In genomic region chr19:52170863-52171320, GRCh38 we compare ENCODE assay signal across 8 cellular contexts. TPM values are rescaled to one million over a fixed set of nuclear protein-coding genes. Genes with fewer than 3 reads are reported as not detected.
DNase-seq lines count a peak whose midpoint lies in the region; ATAC-seq and TF ChIP-seq lines count a peak whose summit lies in the region.

No MANE protein-coding gene starts in this region.

- peak overlapping the region; percentile 71 to 94 (median 82) for H3K4me3 ChIP-seq in gastrocnemius medialis

- H3K27me3 Mint-ChIP-seq in activated naive CD8-positive, alpha-beta T cell treated with anti-CD3 and anti-CD28 coated beads, Interleukin-2, amount 50 U/mL, for 24 hours = no peaks in the 10 kb centered on the region

- TF ChIP-seq CTCF in gastrocnemius medialis (IDR thresholded peaks at IDR 0.05 in 4 of 5, conservative IDR thresholded peaks at IDR 0.05 in 1 of 5) = no peak

- peaks cover 16% of the 10 kb centered on the region for H3K9me3 Mint-ChIP-seq in activated naive CD8-positive, alpha-beta T cell treated with anti-CD3 and anti-CD28 coated beads, Interleukin-2, amount 50 U/mL, for 24 hours

- H3K27me3 ChIP-seq in gastrocnemius medialis = no peaks in the 10 kb centered on the region

- no peaks in the 10 kb centered on the region for H3K9me3 ChIP-seq in gastrocnemius medialis

- peak; percentile 6 for ATAC-seq in HG03460 (IDR thresholded peaks at IDR 0.05; ENCODE audit: unreplicated experiment)
- peak; percentile 27 for ATAC-seq in activated naive CD8-positive, alpha-beta T cell treated with anti-CD3 and anti-CD28 coated beads, Interleukin-2, amount 50 U/mL, for 24 hours
- ATAC-seq in gastrocnemius medialis = peak; percentile 57 to 74
- ATAC-seq in HG02938 (IDR thresholded peaks at IDR 0.05; ENCODE audit: unreplicated experiment) = no peak

- peak overlapping the region; percentile 78 to 85 (median 84) for H3K27ac ChIP-seq in gastrocnemius medialis

- intact Hi-C loops in gastrocnemius medialis (cut with DNase I; ENCODE audit: low total_unique reads) = loop anchor here (1.0 kb wide), 2 partner anchors 18 to 31 kb away; no protein-coding TSS in a partner anchor

- peaks cover 7 to 9% of the 10 kb centered on the region in 2 donors for H3K4me1 ChIP-seq in gastrocnemius medialis

- H3K36me3 Mint-ChIP-seq in activated naive CD8-positive, alpha-beta T cell treated with anti-CD3 and anti-CD28 coated beads, Interleukin-2, amount 50 U/mL, for 24 hours (ENCODE audit: low read depth) = peaks cover 39% of the 10 kb centered on the region

- in situ Hi-C loops in gastrocnemius medialis (cut with MboI; ENCODE audit: low sequenced_read_pairs in 4 of 4) = no loop called here

- peaks cover 0 to 21% of the 10 kb centered on the region in 2 donors for H3K36me3 ChIP-seq in gastrocnemius medialis

- peak overlapping the region; percentile 93 for H3K27ac Mint-ChIP-seq in activated naive CD8-positive, alpha-beta T cell treated with anti-CD3 and anti-CD28 coated beads, Interleukin-2, amount 50 U/mL, for 24 hours

- peaks cover 34% of the 10 kb centered on the region for H3K4me1 Mint-ChIP-seq in activated naive CD8-positive, alpha-beta T cell treated with anti-CD3 and anti-CD28 coated beads, Interleukin-2, amount 50 U/mL, for 24 hours

- peak overlapping the region; percentile 97 for H3K4me3 Mint-ChIP-seq in activated naive CD8-positive, alpha-beta T cell treated with anti-CD3 and anti-CD28 coated beads, Interleukin-2, amount 50 U/mL, for 24 hours

- DNase-seq in NCI-H82 (lab: John Stamatoyannopoulos, UW) = peak; percentile 37
- no peak for DNase-seq in NCI-H82 treated with DMSO at 0.1 percent for 48 hours (lab: John Stamatoyannopoulos, UW; ENCODE audit: unreplicated experiment)
- DNase-seq in activated naive CD8-positive, alpha-beta T cell treated with anti-CD3 and anti-CD28 coated beads, Interleukin-2, amount 50 U/mL, for 24 hours = peak; percentile 14
- DNase-seq in hepatic stellate cell (ENCODE audit: low spot score) = peak; percentile 29
- DNase-seq in gastrocnemius medialis = no peak
- DNase-seq in Kasumi-1 (lab: John Stamatoyannopoulos, UW) = no peak

- TF ChIP-seq POLR2A in gastrocnemius medialis (IDR thresholded peaks at IDR 0.05) = no peak

RNA-seq across cellular contexts. Expression of gene ZNF836, which starts 0.5 kb away (rescaled TPM):
- total RNA-seq in gastrocnemius medialis = 1 to 10 TPM; 1.2 to 4.9 (median 2.3) TPM

RNA-seq across cellular contexts. Expression of gene PPP2R1A, which starts 19.0 kb away (rescaled TPM):
- 100 to 1,000 TPM; 263 to 302 (median 290) TPM for total RNA-seq in gastrocnemius medialis

RNA-seq across cellular contexts. Expression of gene ZNF616, which starts 31.2 kb away (rescaled TPM):
- total RNA-seq in gastrocnemius medialis = 1 to 10 TPM; 1.1 to 5.3 (median 2.4) TPM

Comparison
In these comparisons a context has a peak if more than half of its experiments do, and no peak if none do; other contexts are left out.
1. DNase-seq: peak in NCI-H82 (single experiment), activated naive CD8-positive, alpha-beta T cell treated with anti-CD3 and anti-CD28 coated beads, Interleukin-2, amount 50 U/mL, for 24 hours (single experiment) and hepatic stellate cell (single experiment); none in NCI-H82 treated with DMSO at 0.1 percent for 48 hours (single experiment), gastrocnemius medialis (0 of 2) and Kasumi-1 (0 of 2).